9 cellular contexts compared by ENCODE assay signal in the genomic region with DNA sequence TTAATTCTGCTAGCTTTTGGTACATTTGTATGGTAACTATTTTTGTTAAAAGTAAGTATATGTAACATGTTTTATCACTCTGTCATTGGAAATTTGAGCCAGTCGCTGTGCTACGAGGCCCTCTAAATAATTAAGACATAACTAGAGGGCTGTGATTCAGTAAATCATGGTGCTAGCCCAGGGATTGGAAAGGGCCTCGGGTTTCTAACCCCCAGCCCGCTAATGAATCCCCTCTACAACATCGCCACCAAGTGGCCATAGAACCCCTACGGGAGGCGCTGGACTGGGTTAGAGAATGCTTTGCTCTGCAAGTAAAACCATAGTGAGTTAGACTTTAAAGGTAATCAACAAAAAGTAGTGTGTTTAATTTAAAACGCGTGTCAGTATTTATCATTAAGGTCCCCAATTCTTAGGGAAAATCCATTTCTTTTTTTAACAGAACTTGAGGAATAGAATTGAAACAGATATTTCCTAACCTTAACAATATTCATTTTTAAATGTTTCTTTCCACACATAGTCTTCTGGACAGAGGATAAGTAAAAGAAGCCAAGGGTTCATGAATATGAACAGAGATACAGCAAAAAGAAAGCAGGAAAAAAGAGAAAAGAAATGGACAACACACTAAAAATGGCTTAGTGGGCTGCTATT.
A peak's percentile ranks its signal among the peaks of the same experiment; 100 is the strongest.
DNase-seq lines count a peak whose midpoint lies in the region; ATAC-seq, FAIRE-seq and TF ChIP-seq lines count a peak whose summit lies in the region.
"Had no signal": no experiment of that assay in that cellular context is flagged by ENCODE, and none has a peak within 500 bp of the region (broad histone marks: within the 10 kb centered on the region; RNA-seq: fewer than 3 reads in every experiment).

No MANE protein-coding gene starts in this region.

- H3K36me3 ChIP-seq in BJ (ENCODE audit: control insufficient read depth, insufficient read depth, low read length), result no peaks in the 10 kb centered on the region

- in situ Hi-C loops in KBM-7 (cut with MboI; ENCODE audit: low pct_unique_long_range_greater_than_20kb, low sequenced_read_pairs), result no loop called here

- peak; percentile 59 for ATAC-seq in left colon
- no peak for ATAC-seq in GM21526 (IDR thresholded peaks at IDR 0.05; ENCODE audit: low FRiP score, unreplicated experiment)
- no peak for ATAC-seq in HG03432 (IDR thresholded peaks at IDR 0.05; ENCODE audit: unreplicated experiment)

- no peak for FAIRE-seq in GM12892 (lab: Jason Lieb, UNC)
- FAIRE-seq: GM12891 had no signal

- no peaks in the 10 kb centered on the region for H3K27me3 ChIP-seq in BJ (ENCODE audit: control insufficient read depth, insufficient read depth, low read length)

- DNase-seq in BJ (ENCODE audit: low read depth) (no peak), KBM-7 (peak; percentile 35), amniotic epithelial cell (ENCODE audit: low read depth) (peak; percentile 61), left colon (peak in 1 of 2 donors; percentile 32), GM12892 (ENCODE audit: insufficient read length) (no peak)
- no peak for DNase-seq in stimulated activated CD4-positive, alpha-beta T cell treated with anti-CD3 and anti-CD28 coated beads, Interleukin-2, amount 100 ng/mL, for 24 hours

- peak; percentile 42 for TF ChIP-seq CTCF in BJ (IDR thresholded peaks at IDR 0.05; ENCODE audit: insufficient read depth, low read depth, low read length)

- intact Hi-C loops in left colon (cut with DNase I, micrococcal nuclease), result no loop called here

- no peak for TF ChIP-seq POLR2A in GM12892 (IDR thresholded peaks at IDR 0.05; ENCODE audit: low read depth, low read length)

- no peak overlapping the region for H3K4me3 ChIP-seq in BJ (ENCODE audit: low read depth, low read length)

- POLR2A ChIA-PET in BJ (lab: Charles Lee), result no interaction called here

- CTCF ChIA-PET in BJ (lab: Yijun Ruan, JAX), result no interaction called here

Comparison
In these comparisons a context has a peak if more than half of its experiments do, and no peak if none do; other contexts are left out.
1. DNase-seq: peak in KBM-7 (single experiment) and amniotic epithelial cell (single experiment); none in BJ (single experiment), GM12892 (single experiment) and stimulated activated CD4-positive, alpha-beta T cell treated with anti-CD3 and anti-CD28 coated beads, Interleukin-2, amount 100 ng/mL, for 24 hours (0 of 2).